ENCODE assay signal across 30 cellular contexts in genomic region chr10:133555521-133555920, GRCh38. TPM values are rescaled to one million over a fixed set of nuclear protein-coding genes. Genes with fewer than 3 reads are reported as not detected.
"Had no signal": no experiment of that assay in that cellular context is flagged by ENCODE, and none has a peak within 500 bp of the region (broad histone marks: within the 10 kb centered on the region; RNA-seq: fewer than 3 reads in every experiment).

No MANE protein-coding gene starts in this region.

- H3K9me3 ChIP-seq: adrenal gland, body of pancreas, breast epithelium had no signal

- H3K4me1 ChIP-seq: adrenal gland, body of pancreas, breast epithelium had no signal

- DNase-seq: activated B cell treated with CpG ODN at 0.5 μM for 24 hours; activated CD4-positive, alpha-beta memory T cell treated with anti-CD3 and anti-CD28 coated beads for 36 hours; activated CD4-positive, alpha-beta T cell treated with anti-CD3 and anti-CD28 coated beads for 4 hours; activated CD4-positive, alpha-beta T cell treated with anti-CD3 and anti-CD28 coated beads, Interleukin-2, amount 10 ng/mL, durations not matched to agents 24 days and 14 days; activated CD4-positive, alpha-beta T cell treated with anti-CD3 and anti-CD28 coated beads, Interleukin-2, amount 50 U/mL, for 1 hour; activated CD4-positive, alpha-beta T cell treated with anti-CD3 and anti-CD28 coated beads, Interleukin-2, amount 50 U/mL, for 4 hours; activated CD4-positive, CD25-positive, alpha-beta regulatory T cell treated with anti-CD3 and anti-CD28 coated beads, Interleukin-2, amount 50 U/mL, for 72 hours; activated CD8-positive, alpha-beta memory T cell treated with anti-CD3 and anti-CD28 coated beads, Interleukin-2, amount 50 U/mL, for 4 hours; activated CD8-positive, alpha-beta T cell treated with anti-CD3 and anti-CD28 coated beads for 36 hours; activated effector memory CD4-positive, alpha-beta T cell treated with anti-CD3 and anti-CD28 coated beads, Interleukin-2, amount 50 U/mL, for 16 hours; activated gamma-delta T cell treated with Interleukin-2 at 50 U/mL for 16 hours; activated naive CD4-positive, alpha-beta T cell; activated naive CD4-positive, alpha-beta T cell treated with anti-CD3 and anti-CD28 coated beads for 36 hours; activated naive CD4-positive, alpha-beta T cell treated with anti-CD3 and anti-CD28 coated beads, Interleukin-2, amount 50 U/mL, for 16 hours; activated naive CD8-positive, alpha-beta T cell treated with anti-CD3 and anti-CD28 coated beads for 36 hours; activated T-cell treated with anti-CD3 and anti-CD28 coated beads for 4 hours; activated T-cell treated with anti-CD3 and anti-CD28 coated beads, Interleukin-2, amount 50 U/mL, for 1 hour; activated T-cell treated with anti-CD3 and anti-CD28 coated beads, Interleukin-2, amount 50 U/mL, for 4 hours; activated T-cell treated with anti-CD3 and anti-CD28 coated beads, Interleukin-2, amount 50 U/mL, for 72 hours; adrenal gland; amniotic stem cell; body of pancreas; brain microvascular endothelial cell; central memory CD4-positive, alpha-beta T cell; T-helper 2 cell; T-helper 9 cell had no signal

- H3K27me3 ChIP-seq: body of pancreas, brain microvascular endothelial cell, breast epithelium had no signal

- H3K27ac ChIP-seq: adrenal gland, body of pancreas, brain microvascular endothelial cell, breast epithelium, VCaP had no signal

- ATAC-seq: activated CD8-positive, alpha-beta T cell treated with anti-CD3 and anti-CD28 coated beads for 36 hours; activated naive CD4-positive, alpha-beta T cell treated with anti-CD3 and anti-CD28 coated beads, Interleukin-2, amount 50 U/mL, for 72 hours; activated T-cell treated with anti-CD3 and anti-CD28 coated beads, Interleukin-2, amount 50 U/mL, for 4 hours; activated T-cell treated with anti-CD3 and anti-CD28 coated beads, Interleukin-2, amount 50 U/mL, for 72 hours; activated T-helper 17 cell treated with anti-CD3 and anti-CD28 coated beads, Interleukin-2, amount 50 U/mL, for 72 hours; body of pancreas had no signal

- H3K36me3 ChIP-seq: adrenal gland, brain microvascular endothelial cell, breast epithelium had no signal

- H3K4me3 ChIP-seq: adrenal gland, body of pancreas, breast epithelium had no signal

RNA-seq across cellular contexts. Expression of gene SYCE1, which starts 9.9 kb away (rescaled TPM):
- total RNA-seq: activated B cell treated with CpG ODN at 0.5 μM for 24 hours; activated CD8-positive, alpha-beta T cell treated with anti-CD3 and anti-CD28 coated beads for 36 hours had no signal

RNA-seq across cellular contexts. Expression of gene CYP2E1, which starts 28.4 kb away (rescaled TPM):
- total RNA-seq: activated naive CD8-positive, alpha-beta T cell treated with anti-CD3 and anti-CD28 coated beads for 36 hours had no signal
